25 cellular contexts compared by ENCODE assay signal in genomic region chr20:33232486-33233072, GRCh38. TPM values are rescaled to one million over a fixed set of nuclear protein-coding genes. Genes with fewer than 3 reads are reported as not detected.
DNase-seq lines count a peak whose midpoint lies in the region; TF ChIP-seq lines count a peak whose summit lies in the region.
"Had no signal": no experiment of that assay in that cellular context is flagged by ENCODE, and none has a peak within 500 bp of the region (broad histone marks: within the 10 kb centered on the region; RNA-seq: fewer than 3 reads in every experiment).

No MANE protein-coding gene starts in this region.

- H3K9me3 Mint-ChIP-seq in glutamatergic neuron (ENCODE audit: unreplicated experiment): peaks cover 2% of the 10 kb centered on the region
- H3K9me3 Mint-ChIP-seq in endothelial cell (ENCODE audit: unreplicated experiment): no peaks in the 10 kb centered on the region
- H3K9me3 Mint-ChIP-seq: type B pancreatic cell had no signal

- H3K27ac Mint-ChIP-seq in glutamatergic neuron (ENCODE audit: unreplicated experiment) (peak overlapping the region; percentile 72), endothelial cell (ENCODE audit: unreplicated experiment) (no peak overlapping the region)
- H3K27ac Mint-ChIP-seq: T-helper 17 cell, type B pancreatic cell had no signal

- no peaks in the 10 kb centered on the region for H3K9me3 ChIP-seq in sigmoid colon
- H3K9me3 ChIP-seq: A549, BLaER1, Caco-2, Peyer's patch, SJSA1, spleen had no signal

- H3K4me1 Mint-ChIP-seq in glutamatergic neuron (ENCODE audit: low read depth, unreplicated experiment) (peaks cover 7% of the 10 kb centered on the region), endothelial cell (ENCODE audit: unreplicated experiment) (peaks cover 9% of the 10 kb centered on the region)

- DNase-seq in NCI-H748 (lab: John Stamatoyannopoulos, UW; ENCODE audit: unreplicated experiment) (peak; percentile 38), NCI-H748 treated with DMSO at 0.1 percent for 48 hours (lab: John Stamatoyannopoulos, UW) (no peak), DMS79 treated with DMSO at 0.1 percent for 48 hours (lab: John Stamatoyannopoulos, UW) (peak; percentile 35), NCI-H2196 (lab: John Stamatoyannopoulos, UW; ENCODE audit: unreplicated experiment) (peak; percentile 37), glutamatergic neuron (no peak), sigmoid colon (no peak), endothelial cell (ENCODE audit: low spot score) (no peak), glomerular visceral epithelial cell (ENCODE audit: extremely low spot score) (no peak)
- DNase-seq: activated CD4-positive, alpha-beta T cell treated with anti-CD3 and anti-CD28 coated beads, Interleukin-2, amount 50 U/mL, for 1 hour; activated naive CD4-positive, alpha-beta T cell treated with Interleukin-2 at 50 U/mL for 16 hours; cortex of kidney; NCI-H1048; Peyer's patch; spleen; stimulated activated CD4-positive, alpha-beta T cell treated with anti-CD3 and anti-CD28 coated beads, Interleukin-4, amount 100 ng/mL, for 24 hours; stimulated activated naive CD4-positive, alpha-beta T cell treated with Interleukin-2 at 50 U/mL for 16 hours; T-helper 17 cell had no signal

- H3K27me3 Mint-ChIP-seq in glutamatergic neuron (ENCODE audit: unreplicated experiment) (peaks cover 7% of the 10 kb centered on the region), endothelial cell (ENCODE audit: unreplicated experiment) (peaks cover 2% of the 10 kb centered on the region)

- TF ChIP-seq CTCF in glutamatergic neuron (IDR thresholded peaks at IDR 0.05; ENCODE audit: partially characterized antibody, unreplicated experiment) (no peak), sigmoid colon (IDR thresholded peaks at IDR 0.05) (no peak), endothelial cell (IDR thresholded peaks at IDR 0.05; ENCODE audit: unreplicated experiment) (no peak)

- no peak for TF ChIP-seq EP300 in sigmoid colon (IDR thresholded peaks at IDR 0.05)

- WGBS in sigmoid colon, 2 donors: 9 to 18% methylated on average over 2 of the region's 2 CpGs

- no peaks in the 10 kb centered on the region for H3K36me3 Mint-ChIP-seq in glutamatergic neuron (ENCODE audit: unreplicated experiment)
- no peaks in the 10 kb centered on the region for H3K36me3 Mint-ChIP-seq in endothelial cell (ENCODE audit: low read depth, unreplicated experiment)
- H3K36me3 Mint-ChIP-seq: naive thymus-derived CD4-positive, alpha-beta T cell; type B pancreatic cell had no signal

- H3K4me3 Mint-ChIP-seq in glutamatergic neuron (ENCODE audit: unreplicated experiment) (peak overlapping the region; percentile 63), endothelial cell (ENCODE audit: unreplicated experiment) (no peak overlapping the region)
- H3K4me3 Mint-ChIP-seq: T-helper 17 cell, type B pancreatic cell had no signal

- no peak for TF ChIP-seq POLR2A in sigmoid colon (IDR thresholded peaks at IDR 0.05)

- H3K36me3 ChIP-seq in sigmoid colon: no peaks in the 10 kb centered on the region
- H3K36me3 ChIP-seq: BLaER1, cardiac muscle cell, Peyer's patch, SJSA1, spleen had no signal

- H3K27me3 ChIP-seq in sigmoid colon: peaks cover 0 to 19% (median 0%) of the 10 kb centered on the region in 3 donors
- H3K27me3 ChIP-seq: BLaER1, Peyer's patch had no signal

- no peaks in the 10 kb centered on the region for H3K4me1 ChIP-seq in sigmoid colon
- H3K4me1 ChIP-seq: A549, Caco-2, Peyer's patch, SJSA1, spleen had no signal

- intact Hi-C loops in sigmoid colon (cut with DNase I): no loop called here

- H3K4me3 ChIP-seq in sigmoid colon: no peak overlapping the region
- H3K4me3 ChIP-seq: A549, BLaER1, cardiac muscle cell, Peyer's patch, SJSA1, spleen had no signal

- H3K27ac ChIP-seq in sigmoid colon: no peak overlapping the region
- H3K27ac ChIP-seq: A549, BLaER1, cardiac muscle cell, Peyer's patch, SJSA1, spleen had no signal

RNA-seq across cellular contexts. Expression of gene BPIFA1, which starts 3.2 kb away (rescaled TPM):
- total RNA-seq in glutamatergic neuron (ENCODE audit: unreplicated experiment) (not detected), sigmoid colon (not detected), endothelial cell (ENCODE audit: unreplicated experiment) (not detected)
- not detected for polyA plus RNA-seq in sigmoid colon
- total RNA-seq: Caco-2; cardiac muscle cell; naive thymus-derived CD4-positive, alpha-beta T cell; osteocyte; Peyer's patch; SJSA1; spleen; T-helper 17 cell had no signal
- polyA plus RNA-seq: A549; cardiac muscle cell; naive thymus-derived CD4-positive, alpha-beta T cell; spleen had no signal

RNA-seq across cellular contexts. Expression of gene BPIFA3, which starts 15.4 kb away (rescaled TPM):
- total RNA-seq in glutamatergic neuron (ENCODE audit: unreplicated experiment): not detected
- not detected for total RNA-seq in sigmoid colon
- not detected for polyA plus RNA-seq in sigmoid colon
- not detected for total RNA-seq in endothelial cell (ENCODE audit: unreplicated experiment)
- total RNA-seq: Caco-2; cardiac muscle cell; naive thymus-derived CD4-positive, alpha-beta T cell; osteocyte; Peyer's patch; SJSA1; spleen; T-helper 17 cell had no signal
- polyA plus RNA-seq: A549; cardiac muscle cell; naive thymus-derived CD4-positive, alpha-beta T cell; spleen had no signal

RNA-seq across cellular contexts. Expression of gene BPIFB1, which starts 50.4 kb away (rescaled TPM):
- not detected for total RNA-seq in glutamatergic neuron (ENCODE audit: unreplicated experiment)
- total RNA-seq in sigmoid colon: not detected
- not detected for polyA plus RNA-seq in sigmoid colon
- total RNA-seq in endothelial cell (ENCODE audit: unreplicated experiment): not detected
- total RNA-seq: Caco-2; cardiac muscle cell; naive thymus-derived CD4-positive, alpha-beta T cell; osteocyte; Peyer's patch; SJSA1; spleen; T-helper 17 cell had no signal
- polyA plus RNA-seq: cardiac muscle cell; naive thymus-derived CD4-positive, alpha-beta T cell had no signal

Comparison
In these comparisons a context has a peak if more than half of its experiments do, and no peak if none do; other contexts are left out.
1. DNase-seq: peak in NCI-H748 (single experiment), DMS79 treated with DMSO at 0.1 percent for 48 hours (single experiment) and NCI-H2196 (single experiment); none in NCI-H748 treated with DMSO at 0.1 percent for 48 hours (single experiment), glutamatergic neuron (single experiment), sigmoid colon (single experiment), endothelial cell (single experiment) and glomerular visceral epithelial cell (single experiment).